ENCODE assay signal across 31 cellular contexts in the genomic region with DNA sequence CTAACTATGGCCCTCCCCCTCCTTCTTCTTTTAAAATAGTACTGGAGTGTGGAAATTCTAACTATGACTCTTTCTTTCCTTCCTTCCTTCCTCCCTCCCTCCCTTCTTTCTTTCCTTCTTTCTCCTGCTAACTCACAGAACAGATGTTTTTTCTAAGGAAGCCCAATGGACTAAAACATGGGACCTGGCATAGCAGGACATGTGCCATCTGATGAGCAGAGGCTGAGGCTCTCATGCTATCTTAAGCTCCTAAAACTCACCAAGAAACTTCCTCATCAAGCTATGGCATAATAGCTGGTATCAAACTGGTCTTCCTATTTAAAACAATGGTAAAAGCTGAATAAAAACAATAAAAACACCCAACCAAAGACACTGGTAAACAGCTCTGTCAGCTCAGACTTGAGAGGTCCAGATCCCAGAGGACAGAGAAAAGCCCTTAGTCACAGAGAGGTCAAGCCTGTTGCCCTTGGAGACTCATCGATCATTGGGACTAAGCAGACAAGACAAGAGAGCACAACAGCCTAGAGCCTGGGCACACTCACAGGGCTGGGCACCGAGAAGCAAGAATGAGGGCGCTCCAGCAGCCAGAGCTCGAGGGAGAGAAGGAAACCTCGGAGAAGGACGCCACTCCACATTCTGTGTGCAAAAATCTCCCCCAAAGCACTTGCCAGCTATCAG. TPM values are rescaled to one million over a fixed set of nuclear protein-coding genes. Genes with fewer than 3 reads are reported as not detected.
DNase-seq lines count a peak whose midpoint lies in the region; ATAC-seq and TF ChIP-seq lines count a peak whose summit lies in the region.
"Had no signal": no experiment of that assay in that cellular context is flagged by ENCODE, and none has a peak within 500 bp of the region (broad histone marks: within the 10 kb centered on the region; RNA-seq: fewer than 3 reads in every experiment).

No MANE protein-coding gene starts in this region.

- H3K27ac ChIP-seq in A673 (ENCODE audit: low read depth, low read length, poor library complexity, severe bottlenecking) (peak overlapping the region; percentile 28), GM23338 (ENCODE audit: low read depth) (no peak overlapping the region), SK-N-MC (0 out of 2 replicates have a peak overlapping the region, but pooled peaks have one; percentile 50)
- H3K27ac ChIP-seq: coronary artery, gastroesophageal sphincter, left ventricle myocardium inferior had no signal

- no peaks in the 10 kb centered on the region for H3K79me2 ChIP-seq in GM23338 (replicated peaks; ENCODE audit: insufficient read depth)

- H3K27me3 ChIP-seq in A673 (replicated peaks; ENCODE audit: insufficient read depth, low read depth, low read length, poor library complexity) (no peaks in the 10 kb centered on the region), GM23338 (ENCODE audit: insufficient read depth) (no peaks in the 10 kb centered on the region)
- H3K27me3 ChIP-seq: gastroesophageal sphincter had no signal

- POLR2A ChIA-PET in A673 (lab: Charles Lee; ENCODE audit: low non-redundant PET): no interaction called here

- no peak overlapping the region for H3K9ac ChIP-seq in SK-N-MC (ENCODE audit: insufficient read length)

- H3F3A ChIP-seq in GM23338 (replicated peaks; ENCODE audit: low read depth): no peaks in the 10 kb centered on the region

- no peak overlapping the region for H2AFZ ChIP-seq in GM23338

- ATAC-seq in GM23338: no peak
- ATAC-seq: gastroesophageal sphincter; naive thymus-derived CD4-positive, alpha-beta T cell had no signal

- H3K9me3 ChIP-seq in A673 (ENCODE audit: low read depth, low read length, poor library complexity, severe bottlenecking): no peaks in the 10 kb centered on the region
- no peaks in the 10 kb centered on the region for H3K9me3 ChIP-seq in SK-N-MC (ENCODE audit: low read depth, low read length)
- H3K9me3 ChIP-seq: Caco-2, gastroesophageal sphincter, HAP-1, left ventricle myocardium inferior had no signal

- H3K27ac Mint-ChIP-seq in GM23338 (peak overlapping the region; percentile 1; the same call in 1 of the 2 replicates), glutamatergic neuron (ENCODE audit: unreplicated experiment) (peak overlapping the region; percentile 13)
- H3K27ac Mint-ChIP-seq: activated naive CD8-positive, alpha-beta T cell; activated T-helper 2 cell treated with anti-CD3 and anti-CD28 coated beads, Interferon-gamma antibody, Interleukin-2, Interleukin-4, amounts not matched to agents 10 μg/mL and 5 μg/mL and 100 μg/mL, durations not matched to agents 14 hours and 24 hours and 36 hours; B cell had no signal

- H3K4me2 ChIP-seq in GM23338: no peak overlapping the region

- H3K4me1 Mint-ChIP-seq in GM23338 (no peaks in the 10 kb centered on the region; the same call in 2 of the 3 replicates), glutamatergic neuron (ENCODE audit: low read depth, unreplicated experiment) (peaks cover 21% of the 10 kb centered on the region)
- H3K4me1 Mint-ChIP-seq: B cell had no signal

- TF ChIP-seq CTCF in A673 (conservative IDR thresholded peaks at IDR 0.05; ENCODE audit: low read depth, low read length) (no peak), GM23338 (conservative IDR thresholded peaks at IDR 0.05; ENCODE audit: low read depth in 2 of 2) (no peak), glutamatergic neuron (IDR thresholded peaks at IDR 0.05; ENCODE audit: partially characterized antibody, unreplicated experiment) (no peak)

- H3K4me1 ChIP-seq in A673 (ENCODE audit: insufficient read depth, low read length, poor library complexity, severe bottlenecking) (no peaks in the 10 kb centered on the region), GM23338 (ENCODE audit: insufficient read depth) (no peaks in the 10 kb centered on the region)
- H3K4me1 ChIP-seq: Caco-2, gastroesophageal sphincter, HAP-1, left ventricle myocardium inferior had no signal

- no peaks in the 10 kb centered on the region for H3K9me3 Mint-ChIP-seq in GM23338
- H3K9me3 Mint-ChIP-seq in glutamatergic neuron (ENCODE audit: unreplicated experiment): peaks cover 4% of the 10 kb centered on the region
- H3K9me3 Mint-ChIP-seq: activated T-helper 2 cell treated with anti-CD3 and anti-CD28 coated beads, Interferon-gamma antibody, Interleukin-2, Interleukin-4, amounts not matched to agents 10 μg/mL and 5 μg/mL and 100 μg/mL, durations not matched to agents 14 hours and 24 hours and 36 hours; naive thymus-derived CD4-positive, alpha-beta T cell had no signal

- no peaks in the 10 kb centered on the region for H4K20me1 ChIP-seq in GM23338 (replicated peaks; ENCODE audit: insufficient read depth)

- H3K4me3 ChIP-seq in A673 (ENCODE audit: low read depth, low read length, poor library complexity, severe bottlenecking) (no peak overlapping the region), GM23338 (no peak overlapping the region), SK-N-MC (no peak overlapping the region)
- H3K4me3 ChIP-seq: coronary artery, gastroesophageal sphincter, HAP-1, left ventricle myocardium inferior had no signal

- no peaks in the 10 kb centered on the region for H3K9me2 ChIP-seq in GM23338 (ENCODE audit: insufficient read depth)

- BruUV-seq in A673 (replicated peaks; lab: Mats Ljungman, UMichigan): no TSS peak

- H3K27me3 Mint-ChIP-seq in GM23338 (ENCODE audit: insufficient read depth, low read depth, poor library complexity) (peaks cover 4% of the 10 kb centered on the region), glutamatergic neuron (ENCODE audit: unreplicated experiment) (peaks cover 5% of the 10 kb centered on the region)
- H3K27me3 Mint-ChIP-seq: activated naive CD8-positive, alpha-beta T cell; B cell; naive thymus-derived CD4-positive, alpha-beta T cell had no signal

- DNase-seq in A673 (ENCODE audit: low spot score) (no peak), GM23338 (ENCODE audit: low spot score) (no peak), SK-N-MC (ENCODE audit: low read depth, low spot score) (no peak), glutamatergic neuron (no peak), NCI-H146 (lab: John Stamatoyannopoulos, UW) (no peak), activated T-cell treated with anti-CD3 and anti-CD28 coated beads for 4 hours (no peak), midbrain (lab: John Stamatoyannopoulos, UW) (no peak), DMS79 treated with DMSO at 0.1 percent for 48 hours (lab: John Stamatoyannopoulos, UW) (no peak)
- DNase-seq: activated CD4-positive, alpha-beta T cell treated with anti-CD3 and anti-CD28 coated beads, Interleukin-2, amount 50 U/mL, for 1 hour; Caco-2; DND-41; islet precursor cell; Karpas-422; left ventricle myocardium inferior; naive thymus-derived CD4-positive, alpha-beta T cell; NCI-H1048; NCI-H187; NCI-H526; NK-92 treated with Interleukin-12 subunit alpha and Interleukin-12 subunit beta, amount 100 ng/mL, for 24 hours; SHP77 treated with DMSO at 0.1 percent for 48 hours; small intestine; stimulated activated CD8-positive, alpha-beta memory T cell treated with anti-CD3 and anti-CD28 coated beads, Interleukin-4, amount 100 ng/mL, for 48 hours; SW 1271; T1000; trophoblast cell had no signal

- H3K4me3 Mint-ChIP-seq in GM23338: no peak overlapping the region
- peak overlapping the region; percentile 11 for H3K4me3 Mint-ChIP-seq in glutamatergic neuron (ENCODE audit: unreplicated experiment)
- H3K4me3 Mint-ChIP-seq: activated naive CD8-positive, alpha-beta T cell; B cell; naive thymus-derived CD4-positive, alpha-beta T cell had no signal

- H3K36me3 ChIP-seq in A673 (ENCODE audit: insufficient read depth, low read length, poor library complexity, severe bottlenecking) (peaks cover 9% of the 10 kb centered on the region), GM23338 (ENCODE audit: insufficient read depth) (no peaks in the 10 kb centered on the region), SK-N-MC (ENCODE audit: insufficient read depth, low read length) (peaks cover 8% of the 10 kb centered on the region; the same call in 1 of the 2 replicates)

- H3K36me3 Mint-ChIP-seq in GM23338 (ENCODE audit: low read depth): peaks cover 16% of the 10 kb centered on the region
- peaks cover 19% of the 10 kb centered on the region for H3K36me3 Mint-ChIP-seq in glutamatergic neuron (ENCODE audit: unreplicated experiment)

- CTCF ChIA-PET in A673 (lab: Charles Lee): no interaction called here

- intact Hi-C loops in A673 (cut with micrococcal nuclease; ENCODE audit: unreplicated experiment): no loop called here

TF ChIP-seq in GM23338, 12 proteins besides CTCF, POLR2A, EP300 and RAD21 (continues in another document):
- TF ChIP-seq ZNF114 (CRISPR knock-in tag; IDR thresholded peaks at IDR 0.05): no peak
- TF ChIP-seq, protein P1, sequence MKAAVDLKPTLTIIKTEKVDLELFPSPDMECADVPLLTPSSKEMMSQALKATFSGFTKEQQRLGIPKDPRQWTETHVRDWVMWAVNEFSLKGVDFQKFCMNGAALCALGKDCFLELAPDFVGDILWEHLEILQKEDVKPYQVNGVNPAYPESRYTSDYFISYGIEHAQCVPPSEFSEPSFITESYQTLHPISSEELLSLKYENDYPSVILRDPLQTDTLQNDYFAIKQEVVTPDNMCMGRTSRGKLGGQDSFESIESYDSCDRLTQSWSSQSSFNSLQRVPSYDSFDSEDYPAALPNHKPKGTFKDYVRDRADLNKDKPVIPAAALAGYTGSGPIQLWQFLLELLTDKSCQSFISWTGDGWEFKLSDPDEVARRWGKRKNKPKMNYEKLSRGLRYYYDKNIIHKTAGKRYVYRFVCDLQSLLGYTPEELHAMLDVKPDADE (IDR thresholded peaks at IDR 0.05): no peak

RNA-seq across cellular contexts. Expression of a gene that starts 27.6 kb away (rescaled TPM):
- total RNA-seq in A673 (2021) (75.1 and 77.3 TPM in 2 replicates), glutamatergic neuron (ENCODE audit: unreplicated experiment) (92.4 TPM)
- total RNA-seq in GM23338 (2014; rRNA removed; shearing (Covaris generic)): 51.7 and 55.8 TPM in 2 replicates
- 17.1 and 18.3 TPM in 2 replicates for polyA plus RNA-seq in GM23338 (2016; fragmentation: Nextera tagmentation; extraction: Ambion mirVana)

RNA-seq across cellular contexts. Expression of a gene that starts 28.4 kb away (rescaled TPM):
- total RNA-seq in A673 (2021) (58.6 and 64.9 TPM in 2 replicates), glutamatergic neuron (ENCODE audit: unreplicated experiment) (31.5 TPM)
- total RNA-seq in GM23338 (2014; rRNA removed; shearing (Covaris generic)): 17.9 and 21.5 TPM in 2 replicates
- 156 and 175 TPM in 2 replicates for polyA plus RNA-seq in GM23338 (2016; fragmentation: Nextera tagmentation; extraction: Ambion mirVana)

RNA-seq across cellular contexts. Expression of a gene that starts 28.7 kb away (rescaled TPM):
- total RNA-seq in A673 (2021) (33.6 and 36.1 TPM in 2 replicates), glutamatergic neuron (ENCODE audit: unreplicated experiment) (85.7 TPM)
- 25.3 and 37.5 TPM in 2 replicates for total RNA-seq in GM23338 (2014; rRNA removed; shearing (Covaris generic))
- 4.4 and 5.5 TPM in 2 replicates for polyA plus RNA-seq in GM23338 (2016; fragmentation: Nextera tagmentation; extraction: Ambion mirVana)

RNA-seq across cellular contexts. Expression of a gene that starts 44.8 kb away (rescaled TPM):
- total RNA-seq in A673 (2021) (27.1 and 36.3 TPM in 2 replicates), glutamatergic neuron (ENCODE audit: unreplicated experiment) (35.1 TPM)
- total RNA-seq in GM23338 (2014; rRNA removed; shearing (Covaris generic)): 29.0 and 35.5 TPM in 2 replicates
- polyA plus RNA-seq in GM23338 (2016; fragmentation: Nextera tagmentation; extraction: Ambion mirVana): 26.8 and 29.4 TPM in 2 replicates
